Comparison of ENCODE assay signal across 8 cellular contexts in the genomic region with DNA sequence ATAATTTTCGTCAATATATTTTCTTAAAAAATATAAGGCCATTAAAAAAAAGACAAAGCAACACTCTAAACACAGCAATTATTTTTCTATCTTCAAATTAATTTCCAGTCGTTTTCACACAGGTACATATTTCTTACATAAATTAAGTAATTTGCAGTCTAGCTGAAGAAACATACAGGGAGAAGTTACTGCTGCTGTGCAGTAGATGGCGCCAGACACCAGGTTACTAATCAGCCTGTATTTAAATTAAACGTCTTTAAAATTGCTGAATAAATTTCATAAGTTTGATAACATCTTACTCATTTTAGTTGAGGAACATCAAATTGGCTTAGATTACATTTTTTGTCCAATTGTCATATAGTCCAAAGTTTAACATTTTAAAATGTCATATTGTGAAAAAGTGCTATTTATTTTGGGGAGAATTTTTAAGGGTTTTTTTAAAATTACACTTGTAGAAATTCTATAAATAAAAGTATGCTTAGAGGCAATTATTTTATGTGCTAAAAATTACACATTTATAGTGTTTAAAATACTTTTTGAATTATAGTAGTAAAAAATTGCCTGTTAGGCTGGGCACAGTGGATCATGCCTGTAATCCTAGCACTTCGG.
DNase-seq lines count a peak whose midpoint lies in the region; ATAC-seq, FAIRE-seq and TF ChIP-seq lines count a peak whose summit lies in the region.

No MANE protein-coding gene starts in this region.

- H3K4me1 ChIP-seq in HepG2 (ENCODE audit: insufficient read depth, low read length), result no peaks in the 10 kb centered on the region

- TF ChIP-seq CTCF in GM12874 (IDR thresholded peaks at IDR 0.05; ENCODE audit: insufficient read depth, low read depth, low read length) (peak; percentile 73), LNCaP clone FGC (IDR thresholded peaks at IDR 0.05; ENCODE audit: control insufficient read depth, extremely low read depth, insufficient read depth) (peak; percentile 87), HepG2 (CRISPR knock-in tag; IDR thresholded peaks at IDR 0.05) (peak; percentile 69)

- no peak overlapping the region for H3K4me2 ChIP-seq in HepG2 (ENCODE audit: low read depth, low read length)

- BruUV-seq in HepG2 (replicated peaks; lab: Mats Ljungman, UMichigan), result no TSS peak

- TF ChIP-seq EP300 in HepG2 (IDR thresholded peaks at IDR 0.05; ENCODE audit: low read depth in 2 of 2, low read length in 2 of 2) (no peak), HepG2 (CRISPR knock-in tag; IDR thresholded peaks at IDR 0.05; ENCODE audit: borderline replicate concordance) (no peak)

- H3K9ac ChIP-seq in HepG2 (ENCODE audit: insufficient read depth, low read depth, low read length), result no peak overlapping the region

- no peak overlapping the region for H2AFZ ChIP-seq in HepG2 (ENCODE audit: low read length)

- no peaks in the 10 kb centered on the region for H3K36me3 ChIP-seq in HepG2 (replicated peaks in 1 of 2; ENCODE audit: control insufficient read depth in 1 of 2, insufficient read depth in 2 of 2, low read length in 2 of 2)

- H3K9me3 ChIP-seq in HepG2 (ENCODE audit: low read length), result no peaks in the 10 kb centered on the region

- no peak overlapping the region for H3K27ac ChIP-seq in HepG2 (ENCODE audit: extremely low read length, insufficient read depth, low read length)

- peaks cover 0 to 4% of the 10 kb centered on the region in 2 experiments; a peak in 2 of 5 replicates for H3K27me3 ChIP-seq in HepG2 (ENCODE audit: control insufficient read depth in 1 of 2, insufficient read depth in 2 of 2, low read length in 2 of 2)

- no peaks in the 10 kb centered on the region for H4K20me1 ChIP-seq in HepG2 (ENCODE audit: insufficient read depth, low read length)

- FAIRE-seq in HepG2 (lab: Jason Lieb, UNC), result peak; percentile 48

- no peak overlapping the region for H3K4me3 ChIP-seq in LNCaP clone FGC (ENCODE audit: low read depth, low read length)
- H3K4me3 ChIP-seq in HepG2 (replicated peaks in 1 of 3; ENCODE audit: insufficient read depth in 1 of 3, low read depth in 2 of 3, low read length in 3 of 3), result no peak overlapping the region

- POLR2A ChIA-PET in HepG2 (lab: Yijun Ruan, JAX), result no interaction called here

- intact Hi-C loops in HepG2 (cut with micrococcal nuclease; ENCODE audit: unreplicated experiment), result loop anchor here (1.0 to 10.0 kb wide), 4 partner anchors 426 to 714 kb away; no protein-coding TSS in a partner anchor

- CTCF ChIA-PET in HepG2 (lab: Yijun Ruan, JAX; ENCODE audit: low intra/inter-chr PET ratio, low total read pairs), result interaction anchor here (0.6 to 2.2 kb wide), 3 partner anchors 426 to 1515 kb away, joined by 3 to 17 read pairs (median 3); no protein-coding TSS in a partner anchor

- WGBS in HepG2 (ENCODE audit: low lambda C conversion rate), result 9% methylated on average over 5 of the region's 5 CpGs

- in situ Hi-C loops in ACHN (cut with HindIII; ENCODE audit: low pct_ligation_motif_present, low pct_unique_long_range_greater_than_20kb, low sequenced_read_pairs) (loop anchor here (25.0 kb wide), 1 partner anchor 574 kb away; no protein-coding TSS in a partner anchor), HepG2 (cut with HindIII; ENCODE audit: extremely low pct_ligation_motif_present, low pct_unique_long_range_greater_than_20kb) (loop anchor here (10.0 kb wide), 2 partner anchors 427 to 557 kb away; no protein-coding TSS in a partner anchor)

- DNase-seq in ACHN, result peak; percentile 44
- DNase-seq in LNCaP clone FGC (ENCODE audit: low read depth), result no peak
- DNase-seq in SKM-1 treated with dmso at 0.1 percent for 144 hours (lab: John Stamatoyannopoulos, UW; ENCODE audit: unreplicated experiment), result peak; percentile 41
- DNase-seq in brain pericyte (ENCODE audit: low read depth, low spot score), result peak; percentile 10
- DNase-seq in HepG2 (ENCODE audit: low spot score), result peak; percentile 23
- peak; percentile 30 for DNase-seq in stimulated activated CD8-positive, alpha-beta memory T cell treated with anti-CD3 and anti-CD28 coated beads, Interleukin-12 subunit alpha, Interleukin-12 subunit beta, amount 100 ng/mL, for 1 hour (ENCODE audit: low read depth)
- no peak for DNase-seq in NCI-H226

- peak; percentile 35; the same call in 1 of the 2 replicates for TF ChIP-seq RAD21 in HepG2 (CRISPR knock-in tag; IDR thresholded peaks at IDR 0.05)

- no peak for TF ChIP-seq POLR2A in HepG2 (IDR thresholded peaks at IDR 0.05; ENCODE audit: insufficient read depth in 1 of 2, low read depth in 2 of 2, low read length in 2 of 2)

- no peaks in the 10 kb centered on the region for H3K79me2 ChIP-seq in HepG2 (ENCODE audit: insufficient read depth, low read length)

- ATAC-seq in HepG2, result no peak

TF ChIP-seq in HepG2, 621 proteins besides CTCF, POLR2A, EP300 and RAD21:
- TF ChIP-seq, protein P1, sequence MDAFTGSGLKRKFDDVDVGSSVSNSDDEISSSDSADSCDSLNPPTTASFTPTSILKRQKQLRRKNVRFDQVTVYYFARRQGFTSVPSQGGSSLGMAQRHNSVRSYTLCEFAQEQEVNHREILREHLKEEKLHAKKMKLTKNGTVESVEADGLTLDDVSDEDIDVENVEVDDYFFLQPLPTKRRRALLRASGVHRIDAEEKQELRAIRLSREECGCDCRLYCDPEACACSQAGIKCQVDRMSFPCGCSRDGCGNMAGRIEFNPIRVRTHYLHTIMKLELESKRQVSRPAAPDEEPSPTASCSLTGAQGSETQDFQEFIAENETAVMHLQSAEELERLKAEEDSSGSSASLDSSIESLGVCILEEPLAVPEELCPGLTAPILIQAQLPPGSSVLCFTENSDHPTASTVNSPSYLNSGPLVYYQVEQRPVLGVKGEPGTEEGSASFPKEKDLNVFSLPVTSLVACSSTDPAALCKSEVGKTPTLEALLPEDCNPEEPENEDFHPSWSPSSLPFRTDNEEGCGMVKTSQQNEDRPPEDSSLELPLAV (CRISPR knock-in tag; conservative IDR thresholded peaks at IDR 0.05; ENCODE audit: low read depth), result no peak
- TF ChIP-seq ZNF547 (CRISPR knock-in tag; IDR thresholded peaks at IDR 0.05) (no peak), PHF8 (CRISPR knock-in tag; IDR thresholded peaks at IDR 0.05) (no peak), TEAD2 (CRISPR knock-in tag; IDR thresholded peaks at IDR 0.05) (no peak), AKAP8 (CRISPR knock-in tag; IDR thresholded peaks at IDR 0.05) (no peak), SMC3 (IDR thresholded peaks at IDR 0.05; ENCODE audit: low read length) (peak; percentile 56), STAG1 (CRISPR knock-in tag; IDR thresholded peaks at IDR 0.05) (peak; percentile 76)
- TF ChIP-seq, protein P2, sequence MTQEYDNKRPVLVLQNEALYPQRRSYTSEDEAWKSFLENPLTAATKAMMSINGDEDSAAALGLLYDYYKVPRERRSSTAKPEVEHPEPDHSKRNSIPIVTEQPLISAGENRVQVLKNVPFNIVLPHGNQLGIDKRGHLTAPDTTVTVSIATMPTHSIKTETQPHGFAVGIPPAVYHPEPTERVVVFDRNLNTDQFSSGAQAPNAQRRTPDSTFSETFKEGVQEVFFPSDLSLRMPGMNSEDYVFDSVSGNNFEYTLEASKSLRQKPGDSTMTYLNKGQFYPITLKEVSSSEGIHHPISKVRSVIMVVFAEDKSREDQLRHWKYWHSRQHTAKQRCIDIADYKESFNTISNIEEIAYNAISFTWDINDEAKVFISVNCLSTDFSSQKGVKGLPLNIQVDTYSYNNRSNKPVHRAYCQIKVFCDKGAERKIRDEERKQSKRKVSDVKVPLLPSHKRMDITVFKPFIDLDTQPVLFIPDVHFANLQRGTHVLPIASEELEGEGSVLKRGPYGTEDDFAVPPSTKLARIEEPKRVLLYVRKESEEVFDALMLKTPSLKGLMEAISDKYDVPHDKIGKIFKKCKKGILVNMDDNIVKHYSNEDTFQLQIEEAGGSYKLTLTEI (CRISPR knock-in tag; conservative IDR thresholded peaks at IDR 0.05), result no peak
- TF ChIP-seq, protein P3, sequence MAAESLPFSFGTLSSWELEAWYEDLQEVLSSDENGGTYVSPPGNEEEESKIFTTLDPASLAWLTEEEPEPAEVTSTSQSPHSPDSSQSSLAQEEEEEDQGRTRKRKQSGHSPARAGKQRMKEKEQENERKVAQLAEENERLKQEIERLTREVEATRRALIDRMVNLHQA (CRISPR knock-in tag; IDR thresholded peaks at IDR 0.05), result no peak

Comparison
In these comparisons a context has a peak if more than half of its experiments do, and no peak if none do; other contexts are left out.
1. DNase-seq: peak in ACHN (single experiment), SKM-1 treated with dmso at 0.1 percent for 144 hours (single experiment), brain pericyte (single experiment), HepG2 (single experiment) and stimulated activated CD8-positive, alpha-beta memory T cell treated with anti-CD3 and anti-CD28 coated beads, Interleukin-12 subunit alpha, Interleukin-12 subunit beta, amount 100 ng/mL, for 1 hour (single experiment); none in LNCaP clone FGC (single experiment) and NCI-H226 (single experiment).
2. Peak in every context shown above with its lines, with median percentiles within 50 percentile points of each other: CTCF ChIP-seq.